Comparison of ENCODE assay signal across 9 cellular contexts in the genomic region with DNA sequence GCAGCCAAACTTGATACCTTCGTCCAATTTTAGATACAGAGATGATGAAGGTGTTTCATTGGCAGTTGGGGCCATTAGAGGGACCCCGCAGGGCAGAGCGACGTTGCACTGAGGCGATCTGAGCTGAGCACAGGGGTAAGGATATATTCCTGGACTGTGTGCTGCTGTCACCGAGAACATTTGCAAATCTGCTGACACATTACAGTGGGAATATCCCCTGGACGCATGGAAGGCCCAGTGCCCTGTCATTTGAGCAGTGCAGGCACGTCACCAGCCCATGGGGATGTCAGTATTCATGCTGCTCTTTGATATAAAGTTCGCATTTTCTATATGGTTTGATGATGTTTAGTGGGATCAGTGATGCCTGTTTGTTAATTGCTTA. TPM values are rescaled to one million over a fixed set of nuclear protein-coding genes. Genes with fewer than 3 reads are reported as not detected.
DNase-seq lines count a peak whose midpoint lies in the region; ATAC-seq and TF ChIP-seq lines count a peak whose summit lies in the region.
"Had no signal": no experiment of that assay in that cellular context is flagged by ENCODE, and none has a peak within 500 bp of the region (broad histone marks: within the 10 kb centered on the region; RNA-seq: fewer than 3 reads in every experiment).

No MANE protein-coding gene starts in this region.

- ATAC-seq in gastroesophageal sphincter, result peak; percentile 35

- peaks cover 10% of the 10 kb centered on the region for H3K27me3 Mint-ChIP-seq in activated CD4-positive, alpha-beta memory T cell treated with anti-CD3 and anti-CD28 coated beads for 36 hours
- peaks cover 2% of the 10 kb centered on the region for H3K27me3 Mint-ChIP-seq in activated CD4-positive, alpha-beta memory T cell treated with anti-CD3 and anti-CD28 coated beads, Interleukin-2, amount 10 ng/mL, durations not matched to agents 7 days and 5 days
- H3K27me3 Mint-ChIP-seq in stimulated activated naive CD8-positive, alpha-beta T cell treated with anti-CD3 and anti-CD28 coated beads, Interleukin-15, Interleukin-2, amounts not matched to agents 100 ng/mL and 50 ng/mL, for 24 hours, result peaks cover 15% of the 10 kb centered on the region

- DNase-seq in activated CD4-positive, alpha-beta memory T cell treated with anti-CD3 and anti-CD28 coated beads for 36 hours, result no peak
- no peak for DNase-seq in activated CD4-positive, alpha-beta memory T cell treated with anti-CD3 and anti-CD28 coated beads, Interleukin-2, amount 10 ng/mL, durations not matched to agents 7 days and 5 days
- DNase-seq in OCI-LY7 (ENCODE audit: low spot score) (no peak), SW480 (ENCODE audit: low spot score) (no peak), mucosa of gallbladder (ENCODE audit: low spot score) (no peak)
- DNase-seq in activated CD4-positive, alpha-beta T cell treated with anti-CD3 and anti-CD28 coated beads for 4 hours, result no peak

- H3K4me2 ChIP-seq in OCI-LY7 (ENCODE audit: low read length), result peak overlapping the region; percentile 37

- H3K9me2 ChIP-seq in OCI-LY7 (ENCODE audit: insufficient read depth, low read length), result 0 out of 2 replicates have a peak, but pooled peaks cover 4% of the 10 kb centered on the region

- H3K79me2 ChIP-seq in OCI-LY7 (ENCODE audit: insufficient read depth, low read depth, low read length), result no peaks in the 10 kb centered on the region

- H3K27me3 ChIP-seq in gastroesophageal sphincter, result no peaks in the 10 kb centered on the region

- peak overlapping the region; percentile 67; the same call in 1 of the 2 replicates for H2AFZ ChIP-seq in OCI-LY7 (ENCODE audit: low read length)

- H3K36me3 ChIP-seq in OCI-LY7 (ENCODE audit: insufficient read depth, low read length) (no peaks in the 10 kb centered on the region), gastroesophageal sphincter (no peaks in the 10 kb centered on the region)

- no TSS peak for BruUV-seq in OCI-LY7 (replicated peaks; lab: Mats Ljungman, UMichigan)

- H3K4me1 ChIP-seq in OCI-LY7 (ENCODE audit: insufficient read depth, low read length, poor library complexity, severe bottlenecking), result peaks cover 4% of the 10 kb centered on the region
- peaks cover 0 to 9% (median 0%) of the 10 kb centered on the region in 3 donors for H3K4me1 ChIP-seq in gastroesophageal sphincter

- POLR2A ChIA-PET in activated CD4-positive, alpha-beta memory T cell treated with anti-CD3 and anti-CD28 coated beads for 36 hours (lab: Charles Lee), result interaction anchor here (0.5 to 1.0 kb wide), 2 partner anchors 11 to 379 kb away, joined by 3 read pairs; no protein-coding TSS in a partner anchor
- POLR2A ChIA-PET in activated CD4-positive, alpha-beta memory T cell treated with anti-CD3 and anti-CD28 coated beads, Interleukin-2, amount 10 ng/mL, durations not matched to agents 7 days and 5 days (lab: Charles Lee), result interaction anchor here (1.4 kb wide), 1 partner anchor 11 kb away, joined by 11 read pairs; a partner anchor contains a TSS
- POLR2A ChIA-PET in OCI-LY7 (lab: Charles Lee), result interaction anchor here (3.0 kb wide), 1 partner anchor 11 kb away, joined by 10 read pairs; a partner anchor contains a TSS

- TF ChIP-seq EP300 in gastroesophageal sphincter (IDR thresholded peaks at IDR 0.05), result no peak

- no peak overlapping the region for H3K4me3 ChIP-seq in OCI-LY7 (ENCODE audit: low read depth, low read length, poor library complexity, severe bottlenecking)
- peak overlapping the region in 1 of 2 donors; percentile 4 for H3K4me3 ChIP-seq in gastroesophageal sphincter

- H3K27ac Mint-ChIP-seq in activated CD4-positive, alpha-beta memory T cell treated with anti-CD3 and anti-CD28 coated beads for 36 hours, result peak overlapping the region; percentile 36
- H3K27ac Mint-ChIP-seq in activated CD4-positive, alpha-beta memory T cell treated with anti-CD3 and anti-CD28 coated beads, Interleukin-2, amount 10 ng/mL, durations not matched to agents 7 days and 5 days, result no peak overlapping the region
- H3K27ac Mint-ChIP-seq in stimulated activated naive CD8-positive, alpha-beta T cell treated with anti-CD3 and anti-CD28 coated beads, Interleukin-15, Interleukin-2, amounts not matched to agents 100 ng/mL and 50 ng/mL, for 24 hours, result peak overlapping the region; percentile 38
- H3K27ac Mint-ChIP-seq: activated CD4-positive, alpha-beta T cell treated with anti-CD3 and anti-CD28 coated beads, Interleukin-2, amount 10 ng/mL, durations not matched to agents 7 days and 5 days had no signal

- TF ChIP-seq CTCF in OCI-LY7 (conservative IDR thresholded peaks at IDR 0.05; ENCODE audit: low read length) (no peak), gastroesophageal sphincter (IDR thresholded peaks at IDR 0.05) (no peak)

- 35 to 50% methylated on average over 2 to 8 of the region's 9 CpGs for WGBS in gastroesophageal sphincter (ENCODE audit: low coverage in 1 of 2), 2 donors

- intact Hi-C loops in activated CD4-positive, alpha-beta memory T cell treated with anti-CD3 and anti-CD28 coated beads for 36 hours (cut with micrococcal nuclease), result loop anchor here (10.0 kb wide), 2 partner anchors 427 to 1837 kb away; no protein-coding TSS in a partner anchor
- intact Hi-C loops in OCI-LY7 (cut with micrococcal nuclease; ENCODE audit: unreplicated experiment), result loop anchor here (5.0 to 10.0 kb wide), 2 partner anchors 887 to 1009 kb away; a partner anchor contains a TSS

- no peak overlapping the region for H3K27ac ChIP-seq in OCI-LY7 (ENCODE audit: low read depth, low read length, poor library complexity, severe bottlenecking)
- peak overlapping the region in 1 of 4 donors; percentile 13 for H3K27ac ChIP-seq in gastroesophageal sphincter

- no peaks in the 10 kb centered on the region for H3K36me3 Mint-ChIP-seq in activated CD4-positive, alpha-beta memory T cell treated with anti-CD3 and anti-CD28 coated beads for 36 hours
- H3K36me3 Mint-ChIP-seq in activated CD4-positive, alpha-beta memory T cell treated with anti-CD3 and anti-CD28 coated beads, Interleukin-2, amount 10 ng/mL, durations not matched to agents 7 days and 5 days (ENCODE audit: low read depth), result no peaks in the 10 kb centered on the region
- no peaks in the 10 kb centered on the region for H3K36me3 Mint-ChIP-seq in stimulated activated naive CD8-positive, alpha-beta T cell treated with anti-CD3 and anti-CD28 coated beads, Interleukin-15, Interleukin-2, amounts not matched to agents 100 ng/mL and 50 ng/mL, for 24 hours (ENCODE audit: low read depth)

- H3K9me3 ChIP-seq in OCI-LY7 (ENCODE audit: low read length), result no peaks in the 10 kb centered on the region
- H3K9me3 ChIP-seq in gastroesophageal sphincter, result peaks cover 0 to 10% (median 0%) of the 10 kb centered on the region in 3 donors

- no peaks in the 10 kb centered on the region for H4K20me1 ChIP-seq in OCI-LY7 (ENCODE audit: insufficient read depth, low read length)

- CTCF ChIA-PET in activated CD4-positive, alpha-beta memory T cell treated with anti-CD3 and anti-CD28 coated beads for 36 hours (lab: Charles Lee), result interaction anchor here (0.7 to 5.9 kb wide), 7 partner anchors 10 to 1641 kb away, joined by 3 to 44 read pairs (median 5); a partner anchor contains a TSS
- CTCF ChIA-PET in activated CD4-positive, alpha-beta memory T cell treated with anti-CD3 and anti-CD28 coated beads, Interleukin-2, amount 10 ng/mL, durations not matched to agents 7 days and 5 days (lab: Charles Lee), result interaction anchor here (0.6 to 2.8 kb wide), 6 partner anchors 9 to 1453 kb away, joined by 3 to 16 read pairs (median 4); a partner anchor contains a TSS
- CTCF ChIA-PET in OCI-LY7 (lab: Charles Lee; ENCODE audit: unreplicated experiment), result no interaction called here

- H3K9me3 Mint-ChIP-seq in activated CD4-positive, alpha-beta memory T cell treated with anti-CD3 and anti-CD28 coated beads for 36 hours, result no peaks in the 10 kb centered on the region
- no peaks in the 10 kb centered on the region for H3K9me3 Mint-ChIP-seq in activated CD4-positive, alpha-beta memory T cell treated with anti-CD3 and anti-CD28 coated beads, Interleukin-2, amount 10 ng/mL, durations not matched to agents 7 days and 5 days
- H3K9me3 Mint-ChIP-seq in stimulated activated naive CD8-positive, alpha-beta T cell treated with anti-CD3 and anti-CD28 coated beads, Interleukin-15, Interleukin-2, amounts not matched to agents 100 ng/mL and 50 ng/mL, for 24 hours, result no peaks in the 10 kb centered on the region
- H3K9me3 Mint-ChIP-seq: activated CD4-positive, alpha-beta T cell treated with anti-CD3 and anti-CD28 coated beads, Interleukin-2, amount 10 ng/mL, durations not matched to agents 7 days and 5 days had no signal

- no peak for TF ChIP-seq POLR2A in gastroesophageal sphincter (IDR thresholded peaks at IDR 0.05)

- no peak overlapping the region for H3K4me3 Mint-ChIP-seq in activated CD4-positive, alpha-beta memory T cell treated with anti-CD3 and anti-CD28 coated beads for 36 hours
- H3K4me3 Mint-ChIP-seq in activated CD4-positive, alpha-beta memory T cell treated with anti-CD3 and anti-CD28 coated beads, Interleukin-2, amount 10 ng/mL, durations not matched to agents 7 days and 5 days, result no peak overlapping the region
- H3K4me3 Mint-ChIP-seq in stimulated activated naive CD8-positive, alpha-beta T cell treated with anti-CD3 and anti-CD28 coated beads, Interleukin-15, Interleukin-2, amounts not matched to agents 100 ng/mL and 50 ng/mL, for 24 hours, result no peak overlapping the region
- H3K4me3 Mint-ChIP-seq: activated CD4-positive, alpha-beta T cell treated with anti-CD3 and anti-CD28 coated beads, Interleukin-2, amount 10 ng/mL, durations not matched to agents 7 days and 5 days had no signal

- H3K4me1 Mint-ChIP-seq in activated CD4-positive, alpha-beta memory T cell treated with anti-CD3 and anti-CD28 coated beads for 36 hours (ENCODE audit: low read depth), result peaks cover 18% of the 10 kb centered on the region
- peaks cover 24% of the 10 kb centered on the region for H3K4me1 Mint-ChIP-seq in activated CD4-positive, alpha-beta memory T cell treated with anti-CD3 and anti-CD28 coated beads, Interleukin-2, amount 10 ng/mL, durations not matched to agents 7 days and 5 days
- H3K4me1 Mint-ChIP-seq in stimulated activated naive CD8-positive, alpha-beta T cell treated with anti-CD3 and anti-CD28 coated beads, Interleukin-15, Interleukin-2, amounts not matched to agents 100 ng/mL and 50 ng/mL, for 24 hours (ENCODE audit: low read depth), result peaks cover 21% of the 10 kb centered on the region

RNA-seq across cellular contexts. Expression of a gene that starts 10.4 kb away (rescaled TPM):
- total RNA-seq in activated CD4-positive, alpha-beta memory T cell treated with anti-CD3 and anti-CD28 coated beads for 36 hours, result 100 to 1,000 TPM; 130 to 132 TPM
- total RNA-seq in activated CD4-positive, alpha-beta memory T cell treated with anti-CD3 and anti-CD28 coated beads, Interleukin-2, amount 10 ng/mL, durations not matched to agents 7 days and 5 days, result 100 to 1,000 TPM; 112 to 113 TPM
- 68.5 and 73.6 TPM in 2 replicates for total RNA-seq in OCI-LY7 (2014; rRNA removed; shearing (Covaris generic))
- total RNA-seq in OCI-LY7 (2022) (103 and 115 TPM in 2 replicates), gastroesophageal sphincter (100 to 1,000 TPM; 102 to 226 (median 152) TPM), mucosa of gallbladder (74.2 TPM)
